Comparison of ENCODE assay signal across 1 cellular context in genomic region chr11:34439521-34440258, GRCh38.
TF ChIP-seq lines count a peak whose summit lies in the region.

No MANE protein-coding gene starts in this region.

TF ChIP-seq in GM12878, 131 proteins besides CTCF, POLR2A, EP300 and RAD21 (continued from another document):
- no peak for TF ChIP-seq ZNF687 (IDR thresholded peaks at IDR 0.05)
- no peak for TF ChIP-seq CEBPB (IDR thresholded peaks at IDR 0.05; ENCODE audit: borderline replicate concordance in 1 of 2, low read depth in 2 of 2, low read length in 2 of 2)
- TF ChIP-seq BHLHE40 (IDR thresholded peaks at IDR 0.05; ENCODE audit: borderline replicate concordance in 1 of 2, low read depth in 2 of 2, low read length in 1 of 2): no peak
- TF ChIP-seq STAT1 (conservative IDR thresholded peaks at IDR 0.05): no peak
- TF ChIP-seq ZBTB33 (IDR thresholded peaks at IDR 0.05): no peak
- TF ChIP-seq ZBTB40 (IDR thresholded peaks at IDR 0.05; ENCODE audit: borderline replicate concordance): no peak
- no peak for TF ChIP-seq ZBED1 (IDR thresholded peaks at IDR 0.05; ENCODE audit: borderline replicate concordance)
- no peak for TF ChIP-seq RUNX3 (IDR thresholded peaks at IDR 0.05; ENCODE audit: low read length)
- no peak for TF ChIP-seq REST (IDR thresholded peaks at IDR 0.05; ENCODE audit: low read depth, low read length)
- no peak for TF ChIP-seq GATAD2B (conservative IDR thresholded peaks at IDR 0.05; ENCODE audit: low read depth)
- no peak for TF ChIP-seq SMARCA5 (IDR thresholded peaks at IDR 0.05)
